8 cellular contexts compared by ENCODE assay signal in genomic region chr11:2898366-2899079, GRCh38. TPM values are rescaled to one million over a fixed set of nuclear protein-coding genes. Genes with fewer than 3 reads are reported as not detected.
DNase-seq lines count a peak whose midpoint lies in the region; ATAC-seq and TF ChIP-seq lines count a peak whose summit lies in the region.

No MANE protein-coding gene starts in this region.

- no TSS peak for BruUV-seq in IMR-90 (replicated peaks; lab: Mats Ljungman, UMichigan)

- WGBS in IMR-90 (ENCODE audit: extremely low coverage in 2 of 2, insufficient read length in 1 of 2), 2 experiments, result 17% methylated on average over 5 of the region's 12 CpGs; no CpG with 5 or more reads in 1 of the 2 experiments

- H4K5ac ChIP-seq in IMR-90 (ENCODE audit: low read depth, low read length), result peak overlapping the region; percentile 96

- H3K9me3 Mint-ChIP-seq in activated CD4-positive, alpha-beta T cell treated with anti-CD3 and anti-CD28 coated beads for 36 hours (ENCODE audit: low read depth), result no peaks in the 10 kb centered on the region

- peak overlapping the region; percentile 75 for H3K27ac ChIP-seq in IMR-90 (ENCODE audit: insufficient read depth, low read length)

- H3K4me1 Mint-ChIP-seq in activated CD4-positive, alpha-beta T cell treated with anti-CD3 and anti-CD28 coated beads for 36 hours, result peaks cover 30% of the 10 kb centered on the region

- peak overlapping the region; percentile 73; the same call in 1 of the 2 replicates for H3K23ac ChIP-seq in IMR-90 (ENCODE audit: low read depth, low read length)

- H3K79me1 ChIP-seq in IMR-90 (ENCODE audit: low read depth in 1 of 2, low read length in 2 of 2), result peaks cover 4 to 25% of the 10 kb centered on the region in 2 experiments; a peak in 2 of 4 replicates

- ATAC-seq in IMR-90 (ENCODE audit: low read depth), result peak; percentile 54
- ATAC-seq in activated CD4-positive, alpha-beta T cell treated with anti-CD3 and anti-CD28 coated beads for 36 hours, result peak; percentile 60

- H3K9me3 ChIP-seq in IMR-90 (ENCODE audit: control insufficient read depth, insufficient read depth, low read length), result no peaks in the 10 kb centered on the region

- in situ Hi-C loops in IMR-90 (cut with MboI; ENCODE audit: low sequenced_read_pairs), result loop anchor here (10.0 to 25.0 kb wide), 2 partner anchors 474 to 711 kb away; no protein-coding TSS in a partner anchor

- H3K56ac ChIP-seq in IMR-90 (ENCODE audit: extremely low read depth, insufficient read depth, low read length), result 0 out of 2 replicates have a peak overlapping the region, but pooled peaks have one; percentile 22

- no peaks in the 10 kb centered on the region for H3K36me3 Mint-ChIP-seq in activated CD4-positive, alpha-beta T cell treated with anti-CD3 and anti-CD28 coated beads for 36 hours (ENCODE audit: low read depth)

- H3K27ac Mint-ChIP-seq in activated CD4-positive, alpha-beta T cell treated with anti-CD3 and anti-CD28 coated beads for 36 hours, result peak overlapping the region; percentile 92

- H3K4me1 ChIP-seq in IMR-90 (ENCODE audit: control insufficient read depth, insufficient read depth, low read length), result peaks cover 26% of the 10 kb centered on the region

- peak overlapping the region; percentile 82 for H3K18ac ChIP-seq in IMR-90 (ENCODE audit: low read depth, low read length)

- H3K4me3 Mint-ChIP-seq in activated CD4-positive, alpha-beta T cell treated with anti-CD3 and anti-CD28 coated beads for 36 hours, result peak overlapping the region; percentile 52

- peak overlapping the region; percentile 88 for H2AFZ ChIP-seq in IMR-90 (replicated peaks; ENCODE audit: low read length, poor library complexity)

- H3K14ac ChIP-seq in IMR-90 (replicated peaks; ENCODE audit: low read depth, low read length), result peak overlapping the region; percentile 90

- no peaks in the 10 kb centered on the region for H3K36me3 ChIP-seq in IMR-90 (ENCODE audit: control insufficient read depth, insufficient read depth, low read length)
- no peaks in the 10 kb centered on the region for H3K36me3 ChIP-seq in H7 (replicated peaks; ENCODE audit: control insufficient read depth, insufficient read depth, low read length)

- TF ChIP-seq RAD21 in IMR-90 (IDR thresholded peaks at IDR 0.05; ENCODE audit: low read length), result no peak

- TF ChIP-seq POLR2A in IMR-90 (IDR thresholded peaks at IDR 0.05; ENCODE audit: low read depth, low read length), result no peak

- peak overlapping the region; percentile 95 for H2BK5ac ChIP-seq in IMR-90 (ENCODE audit: low read depth, low read length, poor library complexity, severe bottlenecking)

- peak overlapping the region; percentile 96 for H4K91ac ChIP-seq in IMR-90 (ENCODE audit: insufficient read depth, low read depth, low read length)

- no peaks in the 10 kb centered on the region for H4K20me1 ChIP-seq in IMR-90 (ENCODE audit: insufficient read depth, low read length)

- H4K8ac ChIP-seq in IMR-90 (ENCODE audit: low read depth in 2 of 2, low read length in 2 of 2), result peak overlapping the region; percentile 69 to 96

- H2BK20ac ChIP-seq in IMR-90 (ENCODE audit: low read depth, low read length), result peak overlapping the region; percentile 95

- H3K9ac ChIP-seq in IMR-90 (ENCODE audit: low read depth, low read length), result peak overlapping the region; percentile 25; the same call in 1 of the 2 replicates

- H2AK5ac ChIP-seq in IMR-90 (ENCODE audit: low read depth, low read length), result peak overlapping the region; percentile 99

- peaks cover 24% of the 10 kb centered on the region for H3K9me1 ChIP-seq in IMR-90 (ENCODE audit: insufficient read depth, low read length)

- no peaks in the 10 kb centered on the region for H3K27me3 Mint-ChIP-seq in activated CD4-positive, alpha-beta T cell treated with anti-CD3 and anti-CD28 coated beads for 36 hours

- POLR2A ChIA-PET in IMR-90 (lab: Charles Lee; ENCODE audit: unreplicated experiment), result no interaction called here
- POLR2A ChIA-PET in activated CD4-positive, alpha-beta T cell treated with anti-CD3 and anti-CD28 coated beads for 36 hours (lab: Charles Lee), result no interaction called here

- H3K27me3 ChIP-seq in IMR-90 (ENCODE audit: control insufficient read depth, insufficient read depth, low read length) (no peaks in the 10 kb centered on the region), H7 (ENCODE audit: control insufficient read depth, insufficient read depth, low read length) (peaks cover 3% of the 10 kb centered on the region)

- dilution Hi-C loops in IMR-90 (cut with HindIII; ENCODE audit: low sequenced_read_pairs, unreplicated experiment), result no loop called here

- peak overlapping the region; percentile 96 for H3K4ac ChIP-seq in IMR-90 (ENCODE audit: low read depth, low read length)

- peak overlapping the region; percentile 95 for H2BK120ac ChIP-seq in IMR-90 (ENCODE audit: low read depth, low read length)

- TF ChIP-seq CTCF in IMR-90 (conservative IDR thresholded peaks at IDR 0.05; ENCODE audit: low read depth, low read length), result no peak

- CTCF ChIA-PET in IMR-90 (lab: Yijun Ruan, JAX), result interaction anchor here (1.2 kb wide), 1 partner anchor 366 kb away, joined by 4 read pairs; no protein-coding TSS in a partner anchor
- CTCF ChIA-PET in activated CD4-positive, alpha-beta T cell treated with anti-CD3 and anti-CD28 coated beads for 36 hours (lab: Charles Lee), result interaction anchor here (0.9 to 1.3 kb wide), 2 partner anchors 11 to 32 kb away, joined by 3 to 4 read pairs; no protein-coding TSS in a partner anchor

- DNase-seq in AML-193 (lab: John Stamatoyannopoulos, UW) (peak; percentile 68 to 87), IMR-90 (peak; percentile 94), dermis blood vessel endothelial cell (peak; percentile 97), myocyte (ENCODE audit: low read depth) (peak; percentile 77), ureter (ENCODE audit: low spot score) (peak; percentile 78), NCI-H2227 treated with DMSO at 0.1 percent for 48 hours (lab: John Stamatoyannopoulos, UW) (no peak), H7 (no peak)
- peak; percentile 77 for DNase-seq in activated CD4-positive, alpha-beta T cell treated with anti-CD3 and anti-CD28 coated beads for 36 hours

- H2BK15ac ChIP-seq in IMR-90 (ENCODE audit: low read depth, low read length), result peak overlapping the region; percentile 98; the same call in 2 of the 3 replicates

- H3K4me2 ChIP-seq in IMR-90 (ENCODE audit: low read depth, low read length), result 0 out of 2 replicates have a peak overlapping the region, but pooled peaks have one; percentile 18

- H2AK9ac ChIP-seq in IMR-90 (replicated peaks; ENCODE audit: low read depth, low read length, poor library complexity), result peak overlapping the region; percentile 95

- intact Hi-C loops in IMR-90 (cut with micrococcal nuclease), result loop anchor here (10.0 kb wide), 1 partner anchor 704 kb away; no protein-coding TSS in a partner anchor
- intact Hi-C loops in activated CD4-positive, alpha-beta T cell treated with anti-CD3 and anti-CD28 coated beads for 36 hours (cut with DNase I, micrococcal nuclease), result no loop called here

- no peak overlapping the region for H3K4me3 ChIP-seq in IMR-90 (ENCODE audit: insufficient read depth, low read depth, low read length)
- no peak overlapping the region for H3K4me3 ChIP-seq in H7 (ENCODE audit: insufficient read depth, low read depth, low read length)

TF ChIP-seq in IMR-90, 13 proteins besides CTCF, POLR2A, EP300 and RAD21 (continues in another document):
- TF ChIP-seq CEBPB (IDR thresholded peaks at IDR 0.05; ENCODE audit: low read depth, low read length) (peak; percentile 96), RFX5 (IDR thresholded peaks at IDR 0.05; ENCODE audit: low read depth, low read length) (no peak), MAZ (IDR thresholded peaks at IDR 0.05; ENCODE audit: borderline replicate concordance, low read depth, low read length) (no peak), CHD1 (IDR thresholded peaks at IDR 0.05; ENCODE audit: low read depth, low read length) (no peak), BHLHE40 (IDR thresholded peaks at IDR 0.05; ENCODE audit: low read depth, low read length) (peak; percentile 99), USF2 (IDR thresholded peaks at IDR 0.05; ENCODE audit: low read depth, low read length) (peak; percentile 89), FOS (IDR thresholded peaks at IDR 0.05; ENCODE audit: low read depth, low read length) (peak; percentile 84), SMC3 (IDR thresholded peaks at IDR 0.05; ENCODE audit: low read depth, low read length) (no peak), NFE2L2 (IDR thresholded peaks at IDR 0.05; ENCODE audit: low read depth, low read length) (no peak), MXI1 (IDR thresholded peaks at IDR 0.05; ENCODE audit: borderline replicate concordance, low read depth, low read length) (peak; percentile 37; the same call in 1 of the 2 replicates)

RNA-seq across cellular contexts. Expression of gene CDKN1C, which starts 12.9 kb away (rescaled TPM):
- total RNA-seq in IMR-90 (2012; rRNA removed), result 1.6 and 2.2 TPM in 2 replicates
- 3.0 and 3.7 TPM in 2 replicates for polyA plus RNA-seq in IMR-90 (2012; rRNA removed)
- 3.6 and 6.4 TPM in 2 replicates for polyA plus RNA-seq in IMR-90 (2012; cell fraction: cytosol; rRNA removed)
- 5.3 and 8.9 TPM in 2 replicates for polyA plus RNA-seq in IMR-90 (2012; cell fraction: nucleus; rRNA removed; ENCODE audit: low replicate concordance)
- total RNA-seq in activated CD4-positive, alpha-beta T cell treated with anti-CD3 and anti-CD28 coated beads for 36 hours, result under 1 TPM; 0.21 to 0.53 TPM
- total RNA-seq in dermis blood vessel endothelial cell, result 37.2 and 53.8 TPM in 2 replicates
- total RNA-seq in myocyte, result 274 and 533 TPM in 2 replicates
- 93.8 TPM for polyA plus RNA-seq in myocyte (2012)
- total RNA-seq in ureter, result 21.5 TPM
- total RNA-seq in H7 (2014; rRNA removed; shearing (Covaris generic)), result 58.4 and 60.9 TPM in 2 replicates

RNA-seq across cellular contexts. Expression of gene PHLDA2, which starts 30.7 kb away (rescaled TPM):
- total RNA-seq in IMR-90 (2012; rRNA removed) (3.8 and 4.4 TPM in 2 replicates), dermis blood vessel endothelial cell (0.51 and 1.5 TPM in 2 replicates), myocyte (1.7 and 4.7 TPM in 2 replicates), ureter (15.9 TPM)
- 89.0 and 154 TPM in 2 replicates for polyA plus RNA-seq in IMR-90 (2012; rRNA removed)
- polyA plus RNA-seq in IMR-90 (2012; cell fraction: cytosol; rRNA removed), result 190 and 339 TPM in 2 replicates
- polyA plus RNA-seq in IMR-90 (2012; cell fraction: nucleus; rRNA removed; ENCODE audit: low replicate concordance), result 56.3 and 191 TPM in 2 replicates
- 1 to 10 TPM; 3.1 to 3.7 TPM for total RNA-seq in activated CD4-positive, alpha-beta T cell treated with anti-CD3 and anti-CD28 coated beads for 36 hours
- polyA plus RNA-seq in myocyte (2012), result 32.3 TPM
- total RNA-seq in H7 (2014; rRNA removed; shearing (Covaris generic)), result 5.1 and 13.1 TPM in 2 replicates

Comparison
In these comparisons a context has a peak if more than half of its experiments do, and no peak if none do; other contexts are left out.
1. DNase-seq: peak in AML-193 (2 of 2), IMR-90 (single experiment), activated CD4-positive, alpha-beta T cell treated with anti-CD3 and anti-CD28 coated beads for 36 hours (single experiment), dermis blood vessel endothelial cell (single experiment), myocyte (single experiment) and ureter (single experiment); none in NCI-H2227 treated with DMSO at 0.1 percent for 48 hours (single experiment) and H7 (single experiment).